ENCODE assay signal across 8 cellular contexts in the genomic region with DNA sequence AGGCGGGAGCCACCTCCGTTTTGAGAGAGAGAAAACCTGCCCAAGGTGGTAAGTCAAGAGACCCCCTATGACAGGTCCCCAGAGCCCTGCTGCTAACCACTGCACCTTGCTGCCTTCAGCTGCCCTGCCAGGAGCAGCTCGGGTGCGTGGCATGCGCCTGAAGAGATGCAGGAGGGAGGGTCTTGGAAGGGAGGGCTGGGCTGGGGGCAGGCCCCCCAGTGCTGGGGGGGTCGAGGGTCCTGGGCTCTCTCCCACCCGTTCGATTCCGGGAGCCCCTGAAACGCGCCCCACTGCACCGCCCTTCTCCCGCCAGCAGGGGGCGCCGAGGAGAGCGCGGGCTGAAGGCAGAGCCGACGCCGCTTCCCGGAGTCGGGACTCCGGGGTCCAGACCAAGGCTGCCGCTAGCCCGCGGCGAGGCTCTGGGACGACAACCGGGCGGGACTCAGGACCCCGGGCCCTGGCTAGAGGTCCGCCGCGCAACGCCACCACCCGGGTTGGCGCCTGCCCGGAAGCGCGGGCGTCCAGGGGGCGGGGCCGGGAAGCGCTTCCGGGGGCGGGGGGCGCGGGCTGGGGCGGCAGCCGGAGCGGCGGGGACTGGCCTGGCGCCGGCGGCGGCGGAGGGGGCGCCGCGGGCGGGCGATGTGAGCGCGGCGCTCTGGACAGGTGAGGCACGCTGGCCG. TPM values are rescaled to one million over a fixed set of nuclear protein-coding genes. Genes with fewer than 3 reads are reported as not detected.
DNase-seq lines count a peak whose midpoint lies in the region; ATAC-seq, FAIRE-seq and TF ChIP-seq lines count a peak whose summit lies in the region.

A gene with protein sequence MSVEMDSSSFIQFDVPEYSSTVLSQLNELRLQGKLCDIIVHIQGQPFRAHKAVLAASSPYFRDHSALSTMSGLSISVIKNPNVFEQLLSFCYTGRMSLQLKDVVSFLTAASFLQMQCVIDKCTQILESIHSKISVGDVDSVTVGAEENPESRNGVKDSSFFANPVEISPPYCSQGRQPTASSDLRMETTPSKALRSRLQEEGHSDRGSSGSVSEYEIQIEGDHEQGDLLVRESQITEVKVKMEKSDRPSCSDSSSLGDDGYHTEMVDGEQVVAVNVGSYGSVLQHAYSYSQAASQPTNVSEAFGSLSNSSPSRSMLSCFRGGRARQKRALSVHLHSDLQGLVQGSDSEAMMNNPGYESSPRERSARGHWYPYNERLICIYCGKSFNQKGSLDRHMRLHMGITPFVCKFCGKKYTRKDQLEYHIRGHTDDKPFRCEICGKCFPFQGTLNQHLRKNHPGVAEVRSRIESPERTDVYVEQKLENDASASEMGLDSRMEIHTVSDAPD (plus strand): TSS at position 563 of the 680 bp plus-strand sequence. CDS start 18,761 bp downstream, outside the sequence.

- H3K4me1 ChIP-seq in endothelial cell of umbilical vein (ENCODE audit: control insufficient read depth, extremely low read depth, insufficient read depth, low read length) (peaks cover 16% of the 10 kb centered on the region), mucosa of rectum (ENCODE audit: control insufficient read depth in 2 of 2, insufficient read depth in 2 of 2, low read length in 2 of 2) (peaks cover 21 to 23% of the 10 kb centered on the region in 2 donors)

- H3K27me3 ChIP-seq in endothelial cell of umbilical vein (ENCODE audit: control insufficient read depth in 2 of 2, insufficient read depth in 2 of 2, low read length in 2 of 2) (peaks cover 22 to 25% of the 10 kb centered on the region in 2 experiments), mucosa of rectum (ENCODE audit: control insufficient read depth in 2 of 2, insufficient read depth in 2 of 2, low read length in 2 of 2) (peaks cover 0 to 3% of the 10 kb centered on the region in 2 donors)

- H3K9me1 ChIP-seq in endothelial cell of umbilical vein (replicated peaks; ENCODE audit: control insufficient read depth, extremely low read depth, insufficient read depth, low read length), result no peaks in the 10 kb centered on the region

- DNase-seq in AG20443 (ENCODE audit: low spot score), result peak; percentile 89
- peak; percentile 72 for DNase-seq in NCI-H774 (lab: John Stamatoyannopoulos, UW)
- DNase-seq in activated CD8-positive, alpha-beta memory T cell treated with anti-CD3 and anti-CD28 coated beads, Interleukin-2, amount 50 U/mL, for 24 hours (ENCODE audit: extremely low read depth), result peak; percentile 19
- peak; percentile 61 for DNase-seq in endothelial cell of umbilical vein (ENCODE audit: low read depth, low spot score)
- peak; percentile 43 to 62 for DNase-seq in stimulated activated CD8-positive, alpha-beta memory T cell treated with anti-CD3 and anti-CD28 coated beads, Interleukin-7, amount 100 ng/mL, for 1 hour (ENCODE audit: low read depth in 2 of 2)

- CTCF ChIA-PET in endothelial cell of umbilical vein (lab: Charles Lee), result interaction anchor here (0.6 to 2.7 kb wide), 8 partner anchors 8 to 263 kb away, joined by 3 to 11 read pairs (median 3); a partner anchor contains a TSS

- POLR2A ChIA-PET in endothelial cell of umbilical vein (lab: Charles Lee), result interaction anchor here (0.6 kb wide), 1 partner anchor 16 kb away, joined by 3 read pairs; no protein-coding TSS in a partner anchor

- dilution Hi-C loops in endothelial cell of umbilical vein (cut with MboI; ENCODE audit: extremely low pct_ligation_motif_present, low sequenced_read_pairs), result no loop called here

- peak within 1 kb of the TSS; percentile 72 for H3K27ac ChIP-seq in endothelial cell of umbilical vein (ENCODE audit: insufficient read depth, low read depth, low read length)
- H3K27ac ChIP-seq in mucosa of rectum (ENCODE audit: low read depth in 2 of 2, low read length in 2 of 2), result peak within 1 kb of the TSS; percentile 91

- peaks cover 37% of the 10 kb centered on the region for H3K79me2 ChIP-seq in endothelial cell of umbilical vein (ENCODE audit: control insufficient read depth, insufficient read depth, low read length)

- H3K4me3 ChIP-seq in endothelial cell of umbilical vein (replicated peaks in 1 of 3; ENCODE audit: insufficient read depth in 1 of 3, low read depth in 1 of 3, low read length in 3 of 3) (peak within 1 kb of the TSS; percentile 73 to 94 (median 85)), mucosa of rectum (ENCODE audit: low read length in 2 of 2) (peak within 1 kb of the TSS; percentile 71 to 88)

- peak; percentile 38 for FAIRE-seq in endothelial cell of umbilical vein (lab: Jason Lieb, UNC)

- H4K20me1 ChIP-seq in endothelial cell of umbilical vein (replicated peaks; ENCODE audit: control insufficient read depth, extremely low read depth, insufficient read depth, low read length), result no peaks in the 10 kb centered on the region

- H3K36me3 ChIP-seq in endothelial cell of umbilical vein (ENCODE audit: control insufficient read depth in 2 of 2, extremely low read depth in 1 of 2, insufficient read depth in 2 of 2, low read length in 2 of 2), result peaks cover 0 to 3% of the 10 kb centered on the region in 2 experiments
- H3K36me3 ChIP-seq in mucosa of rectum (ENCODE audit: control insufficient read depth in 2 of 2, insufficient read depth in 2 of 2, low read length in 2 of 2), result peaks cover 6 to 10% of the 10 kb centered on the region in 2 donors

- TF ChIP-seq POLR2A in endothelial cell of umbilical vein (IDR thresholded peaks at IDR 0.05; ENCODE audit: low read depth, low read length), result peak; percentile 73

- no peaks in the 10 kb centered on the region for H3K9me3 ChIP-seq in endothelial cell of umbilical vein (replicated peaks; ENCODE audit: control insufficient read depth, insufficient read depth, low read length)
- H3K9me3 ChIP-seq in mucosa of rectum (ENCODE audit: control insufficient read depth in 2 of 2, low read length in 2 of 2), result no peaks in the 10 kb centered on the region

- BruUV-seq in endothelial cell of umbilical vein (replicated peaks; lab: Mats Ljungman, UMichigan), result TSS peak; percentile 74

- H3K9ac ChIP-seq in endothelial cell of umbilical vein (replicated peaks; ENCODE audit: extremely low read depth, insufficient read depth, low read length) (peak within 1 kb of the TSS; percentile 80), mucosa of rectum (ENCODE audit: low read depth in 1 of 2, low read length in 2 of 2) (peak within 1 kb of the TSS; percentile 83 to 84)

- peak; percentile 73 for ATAC-seq in GM18867 (IDR thresholded peaks at IDR 0.05; ENCODE audit: unreplicated experiment)
- peak; percentile 54 for ATAC-seq in HG03103 (IDR thresholded peaks at IDR 0.05; ENCODE audit: low read depth, unreplicated experiment)

- TF ChIP-seq CTCF in endothelial cell of umbilical vein (IDR thresholded peaks at IDR 0.05; ENCODE audit: extremely low read depth in 1 of 2, insufficient read depth in 1 of 2, low read depth in 1 of 2, low read length in 2 of 2), result peak; percentile 98 to 99

- peak within 1 kb of the TSS; percentile 96 for H3K4me2 ChIP-seq in endothelial cell of umbilical vein (ENCODE audit: insufficient read depth, low read length)

- peak within 1 kb of the TSS; percentile 90 for H2AFZ ChIP-seq in endothelial cell of umbilical vein (ENCODE audit: low read depth, low read length)

- intact Hi-C loops in endothelial cell of umbilical vein (cut with micrococcal nuclease), result loop anchor here (5.0 kb wide), 1 partner anchor 52 kb away; a partner anchor contains a TSS

TF ChIP-seq in endothelial cell of umbilical vein, 7 proteins besides CTCF, POLR2A, EP300 and RAD21:
- TF ChIP-seq POLR2AphosphoS5 (IDR thresholded peaks at IDR 0.05; ENCODE audit: insufficient read depth, low read depth, low read length) (peak; percentile 84), EZH2 (IDR thresholded peaks at IDR 0.05; ENCODE audit: borderline replicate concordance, low read depth, low read length, severe bottlenecking) (no peak)

RNA-seq across cellular contexts. Expression of the gene that starts here (rescaled TPM):
- 9.3 and 9.6 TPM in 2 replicates for total RNA-seq in endothelial cell of umbilical vein
- polyA plus RNA-seq in endothelial cell of umbilical vein, result 4.0 and 4.3 TPM in 2 replicates
- polyA plus RNA-seq in endothelial cell of umbilical vein (2011; cell fraction: cytosol; rRNA removed), result 3.4 and 4.0 TPM in 2 replicates
- 5.7 and 6.4 TPM in 2 replicates for polyA plus RNA-seq in endothelial cell of umbilical vein (2011; cell fraction: nucleus; rRNA removed)
- 3.7 and 4.1 TPM in 2 replicates for polyA plus RNA-seq in endothelial cell of umbilical vein (2012)
- polyA minus RNA-seq in endothelial cell of umbilical vein, result 14.9 and 15.5 TPM in 2 replicates
- 10.5 TPM for polyA minus RNA-seq in endothelial cell of umbilical vein (2011; cell fraction: cytosol; rRNA and poly(A)+ RNA removed)
- polyA minus RNA-seq in endothelial cell of umbilical vein (2011; cell fraction: nucleus; rRNA and poly(A)+ RNA removed), result 5.3 and 8.7 TPM in 2 replicates

Comparison
In these comparisons a context has a peak if more than half of its experiments do, and no peak if none do; other contexts are left out.
1. Peak in every context shown above with its lines: DNase-seq, ATAC-seq, H3K4me3 ChIP-seq and H3K27ac ChIP-seq.
2. DNase-seq: peak in every context shown above with its lines; median percentile 89 in AG20443; 72 in NCI-H774; 61 in endothelial cell of umbilical vein; 52 in stimulated activated CD8-positive, alpha-beta memory T cell treated with anti-CD3 and anti-CD28 coated beads, Interleukin-7, amount 100 ng/mL, for 1 hour; 19 in activated CD8-positive, alpha-beta memory T cell treated with anti-CD3 and anti-CD28 coated beads, Interleukin-2, amount 50 U/mL, for 24 hours.